In genomic region chr19:5036733-5037681, GRCh38 we compare ENCODE assay signal across 9 cellular contexts.
A peak's percentile ranks its signal among the peaks of the same experiment; 100 is the strongest.
DNase-seq lines count a peak whose midpoint lies in the region; ATAC-seq lines count a peak whose summit lies in the region.
"Had no signal": no experiment of that assay in that cellular context is flagged by ENCODE, and none has a peak within 500 bp of the region (broad histone marks: within the 10 kb centered on the region; RNA-seq: fewer than 3 reads in every experiment).

No MANE protein-coding gene starts in this region.

- peak overlapping the region; percentile 89 for H3K27ac ChIP-seq in cingulate gyrus (ENCODE audit: low read depth, low read length)
- H3K27ac ChIP-seq: body of pancreas had no signal

- ATAC-seq in Right ventricle myocardium superior (ENCODE audit: poor library complexity) (peak; percentile 29), Right ventricle myocardium inferior (no peak), GM21526 (IDR thresholded peaks at IDR 0.05; ENCODE audit: low FRiP score, unreplicated experiment) (no peak)
- ATAC-seq: body of pancreas had no signal

- intact Hi-C loops in Right ventricle myocardium superior (cut with DNase I) (no loop called here), Right ventricle myocardium inferior (cut with DNase I) (no loop called here), posterior vena cava (cut with DNase I) (loop anchor here in 1 of 2 donors (10.0 kb wide), 1 partner anchor 222 kb away; no protein-coding TSS in a partner anchor)

- DNase-seq in Right ventricle myocardium superior (no peak), Right ventricle myocardium inferior (ENCODE audit: missing footprints) (no peak), medulla oblongata (ENCODE audit: extremely low spot score) (peak; percentile 70), posterior vena cava (ENCODE audit: low spot score) (no peak)
- DNase-seq in activated CD4-positive, alpha-beta T cell treated with anti-CD3 and anti-CD28 coated beads, Interleukin-2, amount 50 U/mL, for 4 hours: no peak
- no peak for DNase-seq in stimulated activated CD4-positive, alpha-beta T cell treated with anti-CD3 and anti-CD28 coated beads, Interleukin-4, amount 100 ng/mL, for 4 hours
- DNase-seq: body of pancreas had no signal
